In the genomic region with DNA sequence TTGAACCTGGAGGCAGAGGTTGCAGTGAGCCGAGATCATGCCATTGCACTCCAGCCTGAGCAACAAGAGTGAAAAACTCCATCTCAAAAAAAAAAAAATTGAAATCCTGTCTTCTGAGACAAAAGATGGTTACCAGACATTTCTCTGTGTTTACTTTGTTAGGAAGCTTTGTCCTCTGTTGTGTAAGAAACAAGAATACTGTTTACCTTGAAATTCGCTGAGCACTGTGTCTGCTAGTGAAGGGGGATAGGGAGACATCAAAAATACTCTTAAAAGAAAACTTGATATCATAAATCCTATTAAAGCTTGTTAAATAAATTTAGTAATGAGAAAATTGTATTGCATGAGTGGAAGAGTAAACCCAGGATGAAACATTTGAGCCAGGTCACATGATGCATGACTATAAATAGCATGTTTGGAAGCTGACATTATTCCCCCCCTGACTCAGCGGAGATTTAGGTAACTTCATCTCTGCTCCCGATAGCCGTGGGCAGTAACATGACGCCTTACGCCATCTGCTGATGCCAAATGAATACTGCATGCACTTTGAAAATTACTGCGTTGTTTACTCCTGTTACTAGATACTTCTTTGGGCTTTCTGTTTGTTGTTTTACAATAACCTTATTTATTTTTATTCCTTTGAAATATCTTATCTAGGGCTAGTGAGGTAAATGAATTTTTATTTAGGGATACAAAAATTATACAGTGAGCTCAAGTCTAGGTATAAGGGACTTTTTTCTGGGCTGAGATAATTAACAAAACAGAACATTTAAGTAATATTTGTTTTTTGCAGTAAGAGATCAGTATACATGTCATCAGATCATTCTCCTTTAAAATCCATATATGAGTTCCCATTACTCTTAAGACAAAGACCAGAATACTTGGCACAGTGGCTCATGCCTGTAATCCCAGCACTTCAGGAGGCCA, we compare ENCODE assay signal across 1 cellular context.
A peak's percentile ranks its signal among the peaks of the same experiment; 100 is the strongest.
TF ChIP-seq lines count a peak whose summit lies in the region.

No MANE protein-coding gene starts in this region.

TF ChIP-seq in HepG2, 621 proteins besides CTCF, POLR2A, EP300 and RAD21 (continued from another document and continues in another):
- TF ChIP-seq KLF16 (CRISPR knock-in tag; IDR thresholded peaks at IDR 0.05) = peak in 1 of 2 experiments; percentile 57; a peak in 1 of 4 replicates
- TF ChIP-seq, protein P1, sequence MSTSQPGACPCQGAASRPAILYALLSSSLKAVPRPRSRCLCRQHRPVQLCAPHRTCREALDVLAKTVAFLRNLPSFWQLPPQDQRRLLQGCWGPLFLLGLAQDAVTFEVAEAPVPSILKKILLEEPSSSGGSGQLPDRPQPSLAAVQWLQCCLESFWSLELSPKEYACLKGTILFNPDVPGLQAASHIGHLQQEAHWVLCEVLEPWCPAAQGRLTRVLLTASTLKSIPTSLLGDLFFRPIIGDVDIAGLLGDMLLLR (CRISPR knock-in tag; IDR thresholded peaks at IDR 0.05) = no peak
- no peak for TF ChIP-seq ZNF24 (IDR thresholded peaks at IDR 0.05)
- TF ChIP-seq NKX3-1 (CRISPR knock-in tag; IDR thresholded peaks at IDR 0.05) = no peak
- TF ChIP-seq, protein P2, sequence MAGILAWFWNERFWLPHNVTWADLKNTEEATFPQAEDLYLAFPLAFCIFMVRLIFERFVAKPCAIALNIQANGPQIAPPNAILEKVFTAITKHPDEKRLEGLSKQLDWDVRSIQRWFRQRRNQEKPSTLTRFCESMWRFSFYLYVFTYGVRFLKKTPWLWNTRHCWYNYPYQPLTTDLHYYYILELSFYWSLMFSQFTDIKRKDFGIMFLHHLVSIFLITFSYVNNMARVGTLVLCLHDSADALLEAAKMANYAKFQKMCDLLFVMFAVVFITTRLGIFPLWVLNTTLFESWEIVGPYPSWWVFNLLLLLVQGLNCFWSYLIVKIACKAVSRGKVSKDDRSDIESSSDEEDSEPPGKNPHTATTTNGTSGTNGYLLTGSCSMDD (CRISPR knock-in tag; IDR thresholded peaks at IDR 0.05) = no peak
- no peak for TF ChIP-seq SNRNP70 (IDR thresholded peaks at IDR 0.05; ENCODE audit: low read depth, low read length)
- TF ChIP-seq MED8 (CRISPR knock-in tag; IDR thresholded peaks at IDR 0.05; ENCODE audit: insufficient replicate concordance) = no peak
- TF ChIP-seq AKAP8 (CRISPR knock-in tag; IDR thresholded peaks at IDR 0.05) = no peak
- no peak for TF ChIP-seq RFXAP (CRISPR knock-in tag; IDR thresholded peaks at IDR 0.05; ENCODE audit: borderline replicate concordance)
- peak; percentile 32; the same call in 1 of the 2 replicates for TF ChIP-seq REPIN1 (CRISPR knock-in tag; IDR thresholded peaks at IDR 0.05; ENCODE audit: borderline replicate concordance, low read depth)
- TF ChIP-seq ZNF235 (CRISPR knock-in tag; IDR thresholded peaks at IDR 0.05; ENCODE audit: borderline replicate concordance) = no peak
- TF ChIP-seq GABPB1 (CRISPR knock-in tag; IDR thresholded peaks at IDR 0.05) = no peak
- no peak for TF ChIP-seq KDM5A (IDR thresholded peaks at IDR 0.05; ENCODE audit: borderline replicate concordance, low read length)
- TF ChIP-seq NFE2 (CRISPR knock-in tag; IDR thresholded peaks at IDR 0.05) = no peak
- TF ChIP-seq RXRB (CRISPR knock-in tag; IDR thresholded peaks at IDR 0.05; ENCODE audit: borderline replicate concordance) = peak; percentile 9; the same call in 1 of the 2 replicates
- TF ChIP-seq NCOR1 (IDR thresholded peaks at IDR 0.05; ENCODE audit: borderline replicate concordance, low read length) = no peak
- TF ChIP-seq, protein P3, sequence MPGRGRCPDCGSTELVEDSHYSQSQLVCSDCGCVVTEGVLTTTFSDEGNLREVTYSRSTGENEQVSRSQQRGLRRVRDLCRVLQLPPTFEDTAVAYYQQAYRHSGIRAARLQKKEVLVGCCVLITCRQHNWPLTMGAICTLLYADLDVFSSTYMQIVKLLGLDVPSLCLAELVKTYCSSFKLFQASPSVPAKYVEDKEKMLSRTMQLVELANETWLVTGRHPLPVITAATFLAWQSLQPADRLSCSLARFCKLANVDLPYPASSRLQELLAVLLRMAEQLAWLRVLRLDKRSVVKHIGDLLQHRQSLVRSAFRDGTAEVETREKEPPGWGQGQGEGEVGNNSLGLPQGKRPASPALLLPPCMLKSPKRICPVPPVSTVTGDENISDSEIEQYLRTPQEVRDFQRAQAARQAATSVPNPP (CRISPR knock-in tag; IDR thresholded peaks at IDR 0.05) = no peak
- no peak for TF ChIP-seq RELA (CRISPR knock-in tag; IDR thresholded peaks at IDR 0.05)
- TF ChIP-seq ZNF263 (CRISPR knock-in tag; IDR thresholded peaks at IDR 0.05) = no peak
- TF ChIP-seq, protein P4, sequence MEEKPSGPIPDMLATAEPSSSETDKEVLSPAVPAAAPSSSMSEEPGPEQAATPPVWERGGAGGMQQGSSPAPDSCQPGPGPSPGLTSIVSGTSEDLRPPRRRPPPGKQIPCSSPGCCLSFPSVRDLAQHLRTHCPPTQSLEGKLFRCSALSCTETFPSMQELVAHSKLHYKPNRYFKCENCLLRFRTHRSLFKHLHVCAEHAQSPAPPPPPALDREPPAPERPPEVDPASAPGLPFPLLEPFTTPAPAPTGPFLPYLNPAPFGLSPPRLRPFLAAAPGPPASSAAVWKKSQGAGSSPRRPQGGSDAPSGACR (CRISPR knock-in tag; IDR thresholded peaks at IDR 0.05) = no peak
- no peak; the same call in 1 of the 2 replicates for TF ChIP-seq SAP130 (CRISPR knock-in tag; IDR thresholded peaks at IDR 0.05; ENCODE audit: low read depth)
- TF ChIP-seq, protein P5, sequence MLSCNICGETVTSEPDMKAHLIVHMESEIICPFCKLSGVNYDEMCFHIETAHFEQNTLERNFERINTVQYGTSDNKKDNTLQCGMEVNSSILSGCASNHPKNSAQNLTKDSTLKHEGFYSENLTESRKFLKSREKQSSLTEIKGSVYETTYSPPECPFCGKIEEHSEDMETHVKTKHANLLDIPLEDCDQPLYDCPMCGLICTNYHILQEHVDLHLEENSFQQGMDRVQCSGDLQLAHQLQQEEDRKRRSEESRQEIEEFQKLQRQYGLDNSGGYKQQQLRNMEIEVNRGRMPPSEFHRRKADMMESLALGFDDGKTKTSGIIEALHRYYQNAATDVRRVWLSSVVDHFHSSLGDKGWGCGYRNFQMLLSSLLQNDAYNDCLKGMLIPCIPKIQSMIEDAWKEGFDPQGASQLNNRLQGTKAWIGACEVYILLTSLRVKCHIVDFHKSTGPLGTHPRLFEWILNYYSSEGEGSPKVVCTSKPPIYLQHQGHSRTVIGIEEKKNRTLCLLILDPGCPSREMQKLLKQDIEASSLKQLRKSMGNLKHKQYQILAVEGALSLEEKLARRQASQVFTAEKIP (CRISPR knock-in tag; IDR thresholded peaks at IDR 0.05; ENCODE audit: borderline replicate concordance) = no peak
- no peak for TF ChIP-seq NAIF1 (CRISPR knock-in tag; IDR thresholded peaks at IDR 0.05; ENCODE audit: borderline replicate concordance)
- TF ChIP-seq JARID2 (CRISPR knock-in tag; IDR thresholded peaks at IDR 0.05; ENCODE audit: insufficient replicate concordance) = no peak
- TF ChIP-seq, protein P6, sequence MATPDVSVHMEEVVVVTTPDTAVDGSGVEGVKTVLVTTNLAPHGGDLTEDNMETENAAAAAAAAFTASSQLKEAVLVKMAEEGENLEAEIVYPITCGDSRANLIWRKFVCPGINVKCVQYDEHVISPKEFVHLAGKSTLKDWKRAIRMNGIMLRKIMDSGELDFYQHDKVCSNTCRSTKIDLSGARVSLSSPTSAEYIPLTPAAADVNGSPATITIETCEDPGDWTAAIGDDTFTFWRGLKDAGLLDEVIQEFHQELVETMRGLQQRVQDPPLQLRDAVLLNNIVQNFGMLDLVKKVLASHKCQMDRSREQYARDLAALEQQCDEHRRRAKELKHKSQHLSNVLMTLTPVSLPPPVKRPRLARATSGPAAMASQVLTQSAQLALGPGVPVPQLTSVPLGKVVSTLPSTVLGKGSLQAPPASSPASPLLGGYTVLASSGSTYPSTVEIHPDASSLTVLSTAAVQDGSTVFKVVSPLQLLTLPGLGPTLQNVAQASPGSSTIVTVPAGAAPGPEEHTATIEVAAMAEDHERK (CRISPR knock-in tag; IDR thresholded peaks at IDR 0.05; ENCODE audit: low read depth) = no peak
- TF ChIP-seq, protein P7, sequence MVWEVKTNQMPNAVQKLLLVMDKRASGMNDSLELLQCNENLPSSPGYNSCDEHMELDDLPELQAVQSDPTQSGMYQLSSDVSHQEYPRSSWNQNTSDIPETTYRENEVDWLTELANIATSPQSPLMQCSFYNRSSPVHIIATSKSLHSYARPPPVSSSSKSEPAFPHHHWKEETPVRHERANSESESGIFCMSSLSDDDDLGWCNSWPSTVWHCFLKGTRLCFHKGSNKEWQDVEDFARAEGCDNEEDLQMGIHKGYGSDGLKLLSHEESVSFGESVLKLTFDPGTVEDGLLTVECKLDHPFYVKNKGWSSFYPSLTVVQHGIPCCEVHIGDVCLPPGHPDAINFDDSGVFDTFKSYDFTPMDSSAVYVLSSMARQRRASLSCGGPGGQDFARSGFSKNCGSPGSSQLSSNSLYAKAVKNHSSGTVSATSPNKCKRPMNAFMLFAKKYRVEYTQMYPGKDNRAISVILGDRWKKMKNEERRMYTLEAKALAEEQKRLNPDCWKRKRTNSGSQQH (CRISPR knock-in tag; IDR thresholded peaks at IDR 0.05; ENCODE audit: low read depth) = 0 out of 2 replicates have a peak, but pooled peaks have one; percentile 67
- no peak for TF ChIP-seq ZNF468 (CRISPR knock-in tag; IDR thresholded peaks at IDR 0.05)
- TF ChIP-seq, protein P8, sequence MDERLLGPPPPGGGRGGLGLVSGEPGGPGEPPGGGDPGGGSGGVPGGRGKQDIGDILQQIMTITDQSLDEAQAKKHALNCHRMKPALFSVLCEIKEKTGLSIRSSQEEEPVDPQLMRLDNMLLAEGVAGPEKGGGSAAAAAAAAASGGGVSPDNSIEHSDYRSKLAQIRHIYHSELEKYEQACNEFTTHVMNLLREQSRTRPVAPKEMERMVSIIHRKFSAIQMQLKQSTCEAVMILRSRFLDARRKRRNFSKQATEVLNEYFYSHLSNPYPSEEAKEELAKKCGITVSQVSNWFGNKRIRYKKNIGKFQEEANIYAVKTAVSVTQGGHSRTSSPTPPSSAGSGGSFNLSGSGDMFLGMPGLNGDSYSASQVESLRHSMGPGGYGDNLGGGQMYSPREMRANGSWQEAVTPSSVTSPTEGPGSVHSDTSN (CRISPR knock-in tag; IDR thresholded peaks at IDR 0.05) = no peak
- TF ChIP-seq, protein P9, sequence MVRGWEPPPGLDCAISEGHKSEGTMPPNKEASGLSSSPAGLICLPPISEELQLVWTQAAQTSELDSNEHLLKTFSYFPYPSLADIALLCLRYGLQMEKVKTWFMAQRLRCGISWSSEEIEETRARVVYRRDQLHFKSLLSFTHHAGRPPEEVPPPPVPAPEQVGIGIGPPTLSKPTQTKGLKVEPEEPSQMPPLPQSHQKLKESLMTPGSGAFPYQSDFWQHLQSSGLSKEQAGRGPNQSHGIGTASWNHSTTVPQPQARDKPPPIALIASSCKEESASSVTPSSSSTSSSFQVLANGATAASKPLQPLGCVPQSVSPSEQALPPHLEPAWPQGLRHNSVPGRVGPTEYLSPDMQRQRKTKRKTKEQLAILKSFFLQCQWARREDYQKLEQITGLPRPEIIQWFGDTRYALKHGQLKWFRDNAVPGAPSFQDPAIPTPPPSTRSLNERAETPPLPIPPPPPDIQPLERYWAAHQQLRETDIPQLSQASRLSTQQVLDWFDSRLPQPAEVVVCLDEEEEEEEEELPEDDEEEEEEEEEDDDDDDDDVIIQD (CRISPR knock-in tag; IDR thresholded peaks at IDR 0.05; ENCODE audit: low read depth) = no peak
- TF ChIP-seq JUNB (CRISPR knock-in tag; IDR thresholded peaks at IDR 0.05; ENCODE audit: borderline replicate concordance) = no peak
- peak; percentile 31; the same call in 1 of the 2 replicates for TF ChIP-seq BHLHE40 (IDR thresholded peaks at IDR 0.05; ENCODE audit: low read length)
- TF ChIP-seq HNRNPUL1 (IDR thresholded peaks at IDR 0.05; ENCODE audit: low read depth, low read length) = no peak
- TF ChIP-seq IKZF4 (CRISPR knock-in tag; IDR thresholded peaks at IDR 0.05; ENCODE audit: borderline replicate concordance, low read depth, not compliant biosample characterization) = no peak
- no peak for TF ChIP-seq KLF9 (CRISPR knock-in tag; IDR thresholded peaks at IDR 0.05; ENCODE audit: low read depth)
- TF ChIP-seq, protein P10, sequence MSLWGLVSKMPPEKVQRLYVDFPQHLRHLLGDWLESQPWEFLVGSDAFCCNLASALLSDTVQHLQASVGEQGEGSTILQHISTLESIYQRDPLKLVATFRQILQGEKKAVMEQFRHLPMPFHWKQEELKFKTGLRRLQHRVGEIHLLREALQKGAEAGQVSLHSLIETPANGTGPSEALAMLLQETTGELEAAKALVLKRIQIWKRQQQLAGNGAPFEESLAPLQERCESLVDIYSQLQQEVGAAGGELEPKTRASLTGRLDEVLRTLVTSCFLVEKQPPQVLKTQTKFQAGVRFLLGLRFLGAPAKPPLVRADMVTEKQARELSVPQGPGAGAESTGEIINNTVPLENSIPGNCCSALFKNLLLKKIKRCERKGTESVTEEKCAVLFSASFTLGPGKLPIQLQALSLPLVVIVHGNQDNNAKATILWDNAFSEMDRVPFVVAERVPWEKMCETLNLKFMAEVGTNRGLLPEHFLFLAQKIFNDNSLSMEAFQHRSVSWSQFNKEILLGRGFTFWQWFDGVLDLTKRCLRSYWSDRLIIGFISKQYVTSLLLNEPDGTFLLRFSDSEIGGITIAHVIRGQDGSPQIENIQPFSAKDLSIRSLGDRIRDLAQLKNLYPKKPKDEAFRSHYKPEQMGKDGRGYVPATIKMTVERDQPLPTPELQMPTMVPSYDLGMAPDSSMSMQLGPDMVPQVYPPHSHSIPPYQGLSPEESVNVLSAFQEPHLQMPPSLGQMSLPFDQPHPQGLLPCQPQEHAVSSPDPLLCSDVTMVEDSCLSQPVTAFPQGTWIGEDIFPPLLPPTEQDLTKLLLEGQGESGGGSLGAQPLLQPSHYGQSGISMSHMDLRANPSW (CRISPR knock-in tag; IDR thresholded peaks at IDR 0.05; ENCODE audit: borderline replicate concordance) = no peak
- TF ChIP-seq SRF (IDR thresholded peaks at IDR 0.05; ENCODE audit: low read depth, low read length) = peak; percentile 27; the same call in 1 of the 2 replicates
- no peak for TF ChIP-seq FOXJ3 (CRISPR knock-in tag; IDR thresholded peaks at IDR 0.05; ENCODE audit: borderline replicate concordance)
- no peak for TF ChIP-seq NFKB2 (CRISPR knock-in tag; IDR thresholded peaks at IDR 0.05; ENCODE audit: borderline replicate concordance)
- no peak for TF ChIP-seq ZNF205 (CRISPR knock-in tag; IDR thresholded peaks at IDR 0.05)
- TF ChIP-seq ZKSCAN1 (IDR thresholded peaks at IDR 0.05; ENCODE audit: low read length) = 0 out of 2 replicates have a peak, but pooled peaks have one; percentile 45
- no peak for TF ChIP-seq TAF15 (IDR thresholded peaks at IDR 0.05; ENCODE audit: low read depth, low read length, poor library complexity, severe bottlenecking)
- no peak for TF ChIP-seq HCFC1 (IDR thresholded peaks at IDR 0.05; ENCODE audit: low read depth, low read length)
- TF ChIP-seq ZNF34 (CRISPR knock-in tag; IDR thresholded peaks at IDR 0.05; ENCODE audit: borderline replicate concordance) = no peak
- no peak for TF ChIP-seq CBFB (CRISPR knock-in tag; IDR thresholded peaks at IDR 0.05)
- no peak for TF ChIP-seq ZSCAN31 (CRISPR knock-in tag; IDR thresholded peaks at IDR 0.05; ENCODE audit: low read depth)
- TF ChIP-seq, protein P11, sequence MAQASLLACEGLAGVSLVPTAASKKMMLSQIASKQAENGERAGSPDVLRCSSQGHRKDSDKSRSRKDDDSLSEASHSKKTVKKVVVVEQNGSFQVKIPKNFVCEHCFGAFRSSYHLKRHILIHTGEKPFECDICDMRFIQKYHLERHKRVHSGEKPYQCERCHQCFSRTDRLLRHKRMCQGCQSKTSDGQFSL (CRISPR knock-in tag; IDR thresholded peaks at IDR 0.05) = no peak
- peak; percentile 59; the same call in 1 of the 2 replicates for TF ChIP-seq ERF (CRISPR knock-in tag; IDR thresholded peaks at IDR 0.05)
- TF ChIP-seq ZSCAN21 (CRISPR knock-in tag; IDR thresholded peaks at IDR 0.05; ENCODE audit: borderline replicate concordance) = no peak
- TF ChIP-seq SETDB1 (CRISPR knock-in tag; IDR thresholded peaks at IDR 0.05; ENCODE audit: borderline replicate concordance) = no peak
